In the genomic region with DNA sequence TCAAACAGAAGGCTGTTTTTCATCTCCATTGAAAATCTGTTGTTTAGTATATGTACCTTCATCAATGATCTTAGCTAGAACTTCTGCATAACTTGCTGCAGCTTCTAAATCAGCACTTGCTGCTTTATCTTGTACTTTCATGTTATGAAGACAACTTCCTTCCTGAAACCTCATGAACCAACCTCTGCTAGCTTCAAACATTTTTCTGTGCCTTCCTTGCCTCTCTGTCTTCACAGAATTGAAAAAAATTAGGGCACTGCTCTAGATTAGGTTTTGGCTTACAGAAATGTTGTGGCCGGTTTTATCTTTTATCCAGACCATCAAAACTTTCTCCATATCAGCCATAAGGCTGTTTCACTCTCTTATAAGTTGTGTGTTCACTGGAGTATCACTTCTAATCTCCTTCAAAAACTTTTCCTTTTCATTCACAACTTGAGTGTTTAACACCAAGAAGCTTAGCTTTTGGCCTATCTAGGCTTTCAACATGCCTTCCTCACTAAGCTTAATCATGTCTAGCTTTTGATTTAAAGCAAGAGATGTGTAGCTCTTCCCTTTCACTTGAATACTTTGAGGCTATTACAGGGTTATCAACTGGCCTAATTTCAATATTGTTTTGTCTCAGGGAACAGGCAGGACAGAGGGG, we compare ENCODE assay signal across 23 cellular contexts.
A peak's percentile ranks its signal among the peaks of the same experiment; 100 is the strongest.
DNase-seq lines count a peak whose midpoint lies in the region; ATAC-seq and TF ChIP-seq lines count a peak whose summit lies in the region.
"Had no signal": no experiment of that assay in that cellular context is flagged by ENCODE, and none has a peak within 500 bp of the region (broad histone marks: within the 10 kb centered on the region; RNA-seq: fewer than 3 reads in every experiment).

No MANE protein-coding gene starts in this region.

- no peak for TF ChIP-seq CTCF in MCF 10A (IDR thresholded peaks at IDR 0.05; ENCODE audit: unreplicated experiment)
- TF ChIP-seq CTCF in PC-3 (conservative IDR thresholded peaks at IDR 0.05; ENCODE audit: low read depth, low read length), result no peak
- no peak for TF ChIP-seq CTCF in stomach (IDR thresholded peaks at IDR 0.05)

- no peaks in the 10 kb centered on the region for H3F3A ChIP-seq in PC-3 (ENCODE audit: low read length, unreplicated experiment)

- no peaks in the 10 kb centered on the region for H3K36me3 Mint-ChIP-seq in CD4-positive, CD25-positive, alpha-beta regulatory T cell
- H3K36me3 Mint-ChIP-seq in T-helper 17 cell (ENCODE audit: low read depth) (no peaks in the 10 kb centered on the region), MCF 10A (ENCODE audit: insufficient read depth, unreplicated experiment) (no peaks in the 10 kb centered on the region)
- H3K36me3 Mint-ChIP-seq in activated naive CD4-positive, alpha-beta T cell treated with anti-CD3 and anti-CD28 coated beads, Interleukin-2, amount 50 U/mL, for 72 hours, result no peaks in the 10 kb centered on the region
- H3K36me3 Mint-ChIP-seq: natural killer cell treated with Interleukin-12 subunit alpha and Interleukin-12 subunit beta and Interleukin-15 and Interleukin-18, amount 100 ng/mL, for 72 hours had no signal

- TF ChIP-seq POLR2A in stomach (IDR thresholded peaks at IDR 0.05), result no peak

- H3K4me1 Mint-ChIP-seq in CD4-positive, CD25-positive, alpha-beta regulatory T cell, result peaks cover 7 to 29% (median 11%) of the 10 kb centered on the region in 4 donors
- H3K4me1 Mint-ChIP-seq in T-helper 17 cell (peaks cover 27% of the 10 kb centered on the region), MCF 10A (ENCODE audit: insufficient read depth, unreplicated experiment) (no peaks in the 10 kb centered on the region)

- no peak overlapping the region for H2AFZ ChIP-seq in PC-3 (ENCODE audit: low read length)

- no peaks in the 10 kb centered on the region for H4K20me1 ChIP-seq in PC-3 (ENCODE audit: low read length)

- H3K9me3 Mint-ChIP-seq in CD4-positive, CD25-positive, alpha-beta regulatory T cell, result peaks cover 0 to 1% (median 0%) of the 10 kb centered on the region in 7 donors
- peaks cover 0 to 6% of the 10 kb centered on the region in 2 donors for H3K9me3 Mint-ChIP-seq in activated naive CD4-positive, alpha-beta T cell treated with anti-CD3 and anti-CD28 coated beads, Interleukin-2, amount 50 U/mL, for 72 hours
- peaks cover 6% of the 10 kb centered on the region for H3K9me3 Mint-ChIP-seq in MCF 10A (ENCODE audit: unreplicated experiment)

- DNase-seq in CD1c-positive myeloid dendritic cell (ENCODE audit: extremely low spot score), result peak; percentile 2
- peak in 2 of 3 donors; percentile 30 to 47 for DNase-seq in CD4-positive, CD25-positive, alpha-beta regulatory T cell
- DNase-seq in T-helper 17 cell, result no peak
- DNase-seq in activated naive CD4-positive, alpha-beta T cell treated with anti-CD3 and anti-CD28 coated beads, Interleukin-2, amount 50 U/mL, for 72 hours (ENCODE audit: low spot score in 2 of 2), result no peak
- DNase-seq in GM19238 (ENCODE audit: insufficient read length, low spot score), result no peak
- no peak for DNase-seq in MCF 10A (ENCODE audit: unreplicated experiment)
- no peak for DNase-seq in PC-3
- DNase-seq in stomach, result no peak
- DNase-seq: activated effector memory CD4-positive, alpha-beta T cell treated with anti-CD3 and anti-CD28 coated beads, Interleukin-2, amount 50 U/mL, for 16 hours; anterior cingulate cortex; DMS 273 treated with DMSO at 0.1 percent for 48 hours; EL; heart right ventricle; Karpas-422; lower lobe of right lung; NCI-H1694; NCI-H510A; thyroid gland had no signal

- TF ChIP-seq EP300 in stomach (IDR thresholded peaks at IDR 0.05), result no peak

- H3K27ac Mint-ChIP-seq in CD4-positive, CD25-positive, alpha-beta regulatory T cell, result peak overlapping the region; percentile 42 to 92 (median 76)
- peak overlapping the region; percentile 80 for H3K27ac Mint-ChIP-seq in T-helper 17 cell
- peak overlapping the region in 1 of 2 donors; percentile 69 for H3K27ac Mint-ChIP-seq in activated naive CD4-positive, alpha-beta T cell treated with anti-CD3 and anti-CD28 coated beads, Interleukin-2, amount 50 U/mL, for 72 hours
- H3K27ac Mint-ChIP-seq in MCF 10A (ENCODE audit: low read depth, unreplicated experiment), result no peak overlapping the region
- H3K27ac Mint-ChIP-seq: natural killer cell treated with Interleukin-12 subunit alpha and Interleukin-12 subunit beta and Interleukin-15 and Interleukin-18, amount 100 ng/mL, for 72 hours; stimulated activated naive CD8-positive, alpha-beta T cell treated with anti-CD3 and anti-CD28 coated beads, Interleukin-15, Interleukin-2, amounts not matched to agents 100 ng/mL and 50 ng/mL, for 24 hours had no signal

- intact Hi-C loops in MCF 10A (cut with micrococcal nuclease) (no loop called here), PC-3 (cut with micrococcal nuclease) (no loop called here), stomach (cut with DNase I; ENCODE audit: low total_unique reads) (no loop called here)

- H3K79me2 ChIP-seq in PC-3 (ENCODE audit: low read length), result no peaks in the 10 kb centered on the region

- H3K27me3 Mint-ChIP-seq in CD4-positive, CD25-positive, alpha-beta regulatory T cell, result no peaks in the 10 kb centered on the region
- H3K27me3 Mint-ChIP-seq in T-helper 17 cell (no peaks in the 10 kb centered on the region), MCF 10A (ENCODE audit: insufficient read depth, unreplicated experiment) (peaks cover 18% of the 10 kb centered on the region)
- H3K27me3 Mint-ChIP-seq: natural killer cell treated with Interleukin-12 subunit alpha and Interleukin-12 subunit beta and Interleukin-15 and Interleukin-18, amount 100 ng/mL, for 72 hours; stimulated activated naive CD8-positive, alpha-beta T cell treated with anti-CD3 and anti-CD28 coated beads, Interleukin-15, Interleukin-2, amounts not matched to agents 100 ng/mL and 50 ng/mL, for 24 hours had no signal

- WGBS in stomach, 5 donors, result 64 to 90% (median 83%) methylated on average over 1 of the region's 1 CpG

- no peaks in the 10 kb centered on the region for H3K9me2 ChIP-seq in PC-3 (replicated peaks; ENCODE audit: low read length)

- H3K4me3 ChIP-seq in CD4-positive, CD25-positive, alpha-beta regulatory T cell (ENCODE audit: low read depth, low read length), result peak overlapping the region; percentile 21
- H3K4me3 ChIP-seq in PC-3 (ENCODE audit: low read length), result no peak overlapping the region
- H3K4me3 ChIP-seq in stomach, result no peak overlapping the region
- H3K4me3 ChIP-seq: coronary artery, heart right ventricle, lower lobe of right lung, thyroid gland had no signal

- BruUV-seq in MCF 10A (replicated peaks; lab: Mats Ljungman, UMichigan) (no TSS peak), PC-3 (replicated peaks; lab: Mats Ljungman, UMichigan) (no TSS peak)

- no peak overlapping the region for H3K9ac ChIP-seq in PC-3 (ENCODE audit: low read length)

- peak overlapping the region; percentile 16 to 77 (median 30) for H3K4me3 Mint-ChIP-seq in CD4-positive, CD25-positive, alpha-beta regulatory T cell
- peak overlapping the region; percentile 81 for H3K4me3 Mint-ChIP-seq in T-helper 17 cell
- no peak overlapping the region for H3K4me3 Mint-ChIP-seq in MCF 10A (ENCODE audit: unreplicated experiment)
- H3K4me3 Mint-ChIP-seq: natural killer cell treated with Interleukin-12 subunit alpha and Interleukin-12 subunit beta and Interleukin-15 and Interleukin-18, amount 100 ng/mL, for 72 hours; stimulated activated naive CD8-positive, alpha-beta T cell treated with anti-CD3 and anti-CD28 coated beads, Interleukin-15, Interleukin-2, amounts not matched to agents 100 ng/mL and 50 ng/mL, for 24 hours had no signal

- H3K4me1 ChIP-seq in CD4-positive, CD25-positive, alpha-beta regulatory T cell (ENCODE audit: control insufficient read depth, insufficient read depth, low read length, poor library complexity, severe bottlenecking), result peaks cover 5% of the 10 kb centered on the region
- H3K4me1 ChIP-seq in PC-3 (ENCODE audit: insufficient read depth, low read length) (no peaks in the 10 kb centered on the region), stomach (no peaks in the 10 kb centered on the region)
- H3K4me1 ChIP-seq: heart right ventricle, lower lobe of right lung, thyroid gland had no signal

- ATAC-seq in CD4-positive, CD25-positive, alpha-beta regulatory T cell (ENCODE audit: low read depth in 2 of 2), result peak; percentile 58 to 64
- ATAC-seq in T-helper 17 cell, result peak; percentile 93
- ATAC-seq in activated naive CD4-positive, alpha-beta T cell treated with anti-CD3 and anti-CD28 coated beads, Interleukin-2, amount 50 U/mL, for 72 hours, result peak; percentile 51 to 87
- no peak for ATAC-seq in PC-3
- ATAC-seq: heart right ventricle; lower lobe of right lung; natural killer cell treated with Interleukin-12 subunit alpha and Interleukin-12 subunit beta and Interleukin-15 and Interleukin-18, amount 100 ng/mL, for 72 hours; Right ventricle myocardium inferior had no signal

- POLR2A ChIA-PET in MCF 10A (lab: Yijun Ruan, JAX), result no interaction called here
- POLR2A ChIA-PET in PC-3 (lab: Charles Lee; ENCODE audit: unreplicated experiment), result no interaction called here

- H3K27ac ChIP-seq in CD4-positive, CD25-positive, alpha-beta regulatory T cell (ENCODE audit: insufficient read depth, low read length, poor library complexity, severe bottlenecking), result no peak overlapping the region
- no peak overlapping the region for H3K27ac ChIP-seq in PC-3 (ENCODE audit: low read length)
- no peak overlapping the region for H3K27ac ChIP-seq in stomach
- H3K27ac ChIP-seq: C4-2B, coronary artery, heart right ventricle, lower lobe of right lung, thyroid gland had no signal

- no peak overlapping the region for H3K4me2 ChIP-seq in PC-3 (ENCODE audit: low read length)

- no peaks in the 10 kb centered on the region for H3K9me3 ChIP-seq in CD4-positive, CD25-positive, alpha-beta regulatory T cell (ENCODE audit: control insufficient read depth in 2 of 2, low read length in 2 of 2)
- H3K9me3 ChIP-seq in T-helper 17 cell (ENCODE audit: control insufficient read depth, low read length, poor library complexity, severe bottlenecking) (peaks cover 3% of the 10 kb centered on the region), PC-3 (ENCODE audit: low read length) (no peaks in the 10 kb centered on the region), stomach (peaks cover 0 to 6% (median 4%) of the 10 kb centered on the region in 4 donors)
- H3K9me3 ChIP-seq: lower lobe of right lung, thyroid gland had no signal

- H3K27me3 ChIP-seq in CD4-positive, CD25-positive, alpha-beta regulatory T cell (ENCODE audit: control insufficient read depth, insufficient read depth, low read length), result no peaks in the 10 kb centered on the region
- H3K27me3 ChIP-seq in PC-3 (ENCODE audit: low read length) (peaks cover 10% of the 10 kb centered on the region; the same call in 1 of the 2 replicates), stomach (no peaks in the 10 kb centered on the region)
- H3K27me3 ChIP-seq: heart right ventricle, thyroid gland had no signal

- no peaks in the 10 kb centered on the region for H3K36me3 ChIP-seq in CD4-positive, CD25-positive, alpha-beta regulatory T cell (ENCODE audit: control insufficient read depth, insufficient read depth, low read length)
- H3K36me3 ChIP-seq in PC-3 (ENCODE audit: low read depth, low read length) (no peaks in the 10 kb centered on the region), stomach (no peaks in the 10 kb centered on the region)
- H3K36me3 ChIP-seq: heart right ventricle, lower lobe of right lung, thyroid gland had no signal

- CTCF ChIA-PET in MCF 10A (lab: Yijun Ruan, JAX) (interaction anchor here (0.5 to 1.8 kb wide), 5 partner anchors 23 to 1761 kb away, joined by 4 to 8 read pairs (median 6); partner anchors contain the start of gene IGSF11), PC-3 (lab: Charles Lee) (no interaction called here)

Comparison
In these comparisons a context has a peak if more than half of its experiments do, and no peak if none do; other contexts are left out.
1. DNase-seq: peak in CD1c-positive myeloid dendritic cell (single experiment) and CD4-positive, CD25-positive, alpha-beta regulatory T cell (2 of 3); none in T-helper 17 cell (0 of 3), activated naive CD4-positive, alpha-beta T cell treated with anti-CD3 and anti-CD28 coated beads, Interleukin-2, amount 50 U/mL, for 72 hours (0 of 2), GM19238 (single experiment), MCF 10A (single experiment), PC-3 (single experiment) and stomach (single experiment).